Comparison of ENCODE assay signal across 4 cellular contexts in the genomic region with DNA sequence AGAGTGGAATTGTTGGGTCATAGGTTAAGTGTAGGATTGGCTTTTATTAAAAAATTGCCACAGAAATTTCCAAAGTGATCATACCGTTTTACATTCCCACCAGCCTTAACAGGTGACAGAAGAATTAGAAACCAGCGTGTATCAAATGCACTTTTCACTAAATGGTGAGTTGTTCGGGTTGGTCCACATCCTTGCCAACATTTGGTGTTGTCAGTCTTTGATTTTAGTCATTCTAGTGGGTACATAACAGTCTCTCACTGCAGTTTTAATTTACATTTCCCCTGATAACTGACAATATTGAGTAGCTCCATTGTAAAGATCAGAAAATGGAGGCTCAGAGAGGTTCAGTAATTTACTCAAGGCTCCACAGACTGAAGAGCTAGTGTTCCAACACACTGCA.
TF ChIP-seq lines count a peak whose summit lies in the region.

No MANE protein-coding gene starts in this region.

TF ChIP-seq in HepG2, 621 proteins besides CTCF, POLR2A, EP300 and RAD21:
- TF ChIP-seq ZNF678 (CRISPR knock-in tag; IDR thresholded peaks at IDR 0.05) (no peak), ZNF12 (CRISPR knock-in tag; IDR thresholded peaks at IDR 0.05) (no peak), ZNF879 (CRISPR knock-in tag; IDR thresholded peaks at IDR 0.05) (no peak), SRF (IDR thresholded peaks at IDR 0.05; ENCODE audit: low read depth, low read length) (no peak), MED13 (CRISPR knock-in tag; IDR thresholded peaks at IDR 0.05) (no peak), ZNF7 (CRISPR knock-in tag; IDR thresholded peaks at IDR 0.05) (peak; percentile 80), NBN (conservative IDR thresholded peaks at IDR 0.05) (no peak)
- TF ChIP-seq, protein P1, sequence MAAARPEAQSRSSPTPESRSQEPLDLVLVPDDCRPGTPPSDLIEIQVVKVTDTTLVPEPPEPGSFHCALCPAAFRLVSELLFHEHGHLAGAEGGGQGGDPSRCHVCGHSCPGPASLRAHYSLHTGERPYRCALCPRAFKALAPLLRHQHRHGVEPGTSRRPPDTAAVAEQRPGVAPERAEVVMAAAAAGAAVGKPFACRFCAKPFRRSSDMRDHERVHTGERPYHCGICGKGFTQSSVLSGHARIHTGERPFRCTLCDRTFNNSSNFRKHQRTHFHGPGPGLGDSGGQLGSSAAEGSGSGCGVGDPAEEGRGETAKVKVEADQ (CRISPR knock-in tag; IDR thresholded peaks at IDR 0.05; ENCODE audit: borderline replicate concordance): no peak

TF ChIP-seq in A549, 52 proteins besides CTCF, POLR2A, EP300 and RAD21:
- no peak for TF ChIP-seq GATA3 (IDR thresholded peaks at IDR 0.05; ENCODE audit: borderline replicate concordance)
- peak; percentile 54 for TF ChIP-seq ZFP36 (IDR thresholded peaks at IDR 0.05; ENCODE audit: borderline replicate concordance, partially characterized antibody)
- TF ChIP-seq HOXA7 (CRISPR knock-in tag; IDR thresholded peaks at IDR 0.05): no peak

TF ChIP-seq in HEK293, 187 proteins besides CTCF, POLR2A, EP300 and RAD21:
- TF ChIP-seq ZNF140 (tag by site-specific recombination; IDR thresholded peaks at IDR 0.05): 0 out of 2 replicates have a peak, but pooled peaks have one; percentile 8
- TF ChIP-seq ZNF311 (tag by site-specific recombination; IDR thresholded peaks at IDR 0.05; ENCODE audit: borderline replicate concordance): no peak
TF ChIP-seq in HEK293: peak in this region for 1.

TF ChIP-seq in K562, 482 proteins besides CTCF, POLR2A, EP300 and RAD21:
- TF ChIP-seq ZNF408 (CRISPR knock-in tag; IDR thresholded peaks at IDR 0.05; ENCODE audit: low read depth): no peak
- TF ChIP-seq CTBP1 (IDR thresholded peaks at IDR 0.05; ENCODE audit: borderline replicate concordance): no peak
- peak; percentile 52 for TF ChIP-seq RBM25 (IDR thresholded peaks at IDR 0.05; ENCODE audit: low read depth, low read length, severe bottlenecking)
- TF ChIP-seq SRSF9 (IDR thresholded peaks at IDR 0.05; ENCODE audit: borderline replicate concordance, low read depth, low read length): no peak
